Comparison of ENCODE assay signal across 14 cellular contexts in genomic region chr22:50476819-50477344, GRCh38. TPM values are rescaled to one million over a fixed set of nuclear protein-coding genes. Genes with fewer than 3 reads are reported as not detected.
A peak's percentile ranks its signal among the peaks of the same experiment; 100 is the strongest.
DNase-seq lines count a peak whose midpoint lies in the region; ATAC-seq and TF ChIP-seq lines count a peak whose summit lies in the region.
"Had no signal": no experiment of that assay in that cellular context is flagged by ENCODE, and none has a peak within 500 bp of the region (broad histone marks: within the 10 kb centered on the region; RNA-seq: fewer than 3 reads in every experiment).

No MANE protein-coding gene starts in this region.

- in situ Hi-C loops in GM13977 (cut with MboI; ENCODE audit: low pct_unique_long_range_greater_than_20kb, low sequenced_read_pairs, unreplicated experiment): no loop called here

- no peak overlapping the region for H3K4me3 ChIP-seq in CD4-positive, CD25-positive, alpha-beta regulatory T cell (ENCODE audit: low read depth, low read length)
- H3K4me3 ChIP-seq: skin epidermis had no signal

- CTCF ChIA-PET in activated CD4-positive, alpha-beta memory T cell treated with anti-CD3 and anti-CD28 coated beads for 36 hours (lab: Charles Lee): interaction anchor here (1.3 kb wide), 1 partner anchor 21 kb away, joined by 3 read pairs; no protein-coding TSS in a partner anchor

- no peak for DNase-seq in CD4-positive, CD25-positive, alpha-beta regulatory T cell
- DNase-seq in DMS79 treated with DMSO at 0.1 percent for 48 hours (lab: John Stamatoyannopoulos, UW) (peak; percentile 11), naive B cell (no peak), GM13977 (ENCODE audit: low spot score) (no peak), SK-N-DZ (ENCODE audit: low spot score) (no peak), SIG-M5 (lab: John Stamatoyannopoulos, UW) (no peak)
- DNase-seq in activated CD4-positive, alpha-beta memory T cell treated with anti-CD3 and anti-CD28 coated beads for 36 hours: no peak
- DNase-seq: kidney glomerular epithelial cell, MV-4-11, NCI-H526 treated with DMSO at 0.1 percent for 48 hours had no signal

- no peak for TF ChIP-seq CTCF in GM13977 (IDR thresholded peaks at IDR 0.05; ENCODE audit: extremely low read depth, insufficient read depth, missing control alignments)

- H3K36me3 ChIP-seq in CD4-positive, CD25-positive, alpha-beta regulatory T cell (ENCODE audit: control insufficient read depth, insufficient read depth, low read length): no peaks in the 10 kb centered on the region

- no peaks in the 10 kb centered on the region for H3K9me3 ChIP-seq in CD4-positive, CD25-positive, alpha-beta regulatory T cell (ENCODE audit: control insufficient read depth in 2 of 2, low read length in 2 of 2)

- H3K27ac Mint-ChIP-seq in CD4-positive, CD25-positive, alpha-beta regulatory T cell: peak overlapping the region; percentile 36 to 82 (median 72)
- H3K27ac Mint-ChIP-seq in activated CD4-positive, alpha-beta memory T cell treated with anti-CD3 and anti-CD28 coated beads for 36 hours: no peak overlapping the region
- peak overlapping the region in 4 of 6 donors; percentile 36 to 91 (median 62) for H3K27ac Mint-ChIP-seq in naive B cell

- no peaks in the 10 kb centered on the region for H3K27me3 ChIP-seq in CD4-positive, CD25-positive, alpha-beta regulatory T cell (ENCODE audit: control insufficient read depth, insufficient read depth, low read length)

- no peak for ATAC-seq in CD4-positive, CD25-positive, alpha-beta regulatory T cell (ENCODE audit: low read depth in 2 of 2)
- ATAC-seq in naive B cell (ENCODE audit: low read depth in 2 of 2): no peak

- H3K4me1 ChIP-seq in CD4-positive, CD25-positive, alpha-beta regulatory T cell (ENCODE audit: control insufficient read depth, insufficient read depth, low read length, poor library complexity, severe bottlenecking): peaks cover 41% of the 10 kb centered on the region

- peak overlapping the region; percentile 76 to 91 (median 80) for H3K4me3 Mint-ChIP-seq in CD4-positive, CD25-positive, alpha-beta regulatory T cell
- H3K4me3 Mint-ChIP-seq in activated CD4-positive, alpha-beta memory T cell treated with anti-CD3 and anti-CD28 coated beads for 36 hours: peak overlapping the region; percentile 22
- H3K4me3 Mint-ChIP-seq in naive B cell: peak overlapping the region; percentile 53 to 90 (median 75)

- no peaks in the 10 kb centered on the region for H3K9me3 Mint-ChIP-seq in CD4-positive, CD25-positive, alpha-beta regulatory T cell
- no peaks in the 10 kb centered on the region for H3K9me3 Mint-ChIP-seq in activated CD4-positive, alpha-beta memory T cell treated with anti-CD3 and anti-CD28 coated beads for 36 hours
- peaks cover 0 to 2% (median 0%) of the 10 kb centered on the region in 7 donors for H3K9me3 Mint-ChIP-seq in naive B cell

- peaks cover 21% of the 10 kb centered on the region for H3K27me3 Mint-ChIP-seq in CD4-positive, CD25-positive, alpha-beta regulatory T cell
- H3K27me3 Mint-ChIP-seq in activated CD4-positive, alpha-beta memory T cell treated with anti-CD3 and anti-CD28 coated beads for 36 hours: peaks cover 3% of the 10 kb centered on the region
- peaks cover 0 to 9% (median 6%) of the 10 kb centered on the region in 3 donors for H3K27me3 Mint-ChIP-seq in naive B cell

- H3K4me1 Mint-ChIP-seq in CD4-positive, CD25-positive, alpha-beta regulatory T cell: peaks cover 0 to 39% (median 23%) of the 10 kb centered on the region in 4 donors
- H3K4me1 Mint-ChIP-seq in activated CD4-positive, alpha-beta memory T cell treated with anti-CD3 and anti-CD28 coated beads for 36 hours (ENCODE audit: low read depth): peaks cover 31% of the 10 kb centered on the region
- H3K4me1 Mint-ChIP-seq in naive B cell: peaks cover 28 to 44% (median 40%) of the 10 kb centered on the region in 3 donors

- POLR2A ChIA-PET in activated CD4-positive, alpha-beta memory T cell treated with anti-CD3 and anti-CD28 coated beads for 36 hours (lab: Charles Lee): no interaction called here

- peaks cover 5% of the 10 kb centered on the region for H3K36me3 Mint-ChIP-seq in CD4-positive, CD25-positive, alpha-beta regulatory T cell
- no peaks in the 10 kb centered on the region for H3K36me3 Mint-ChIP-seq in activated CD4-positive, alpha-beta memory T cell treated with anti-CD3 and anti-CD28 coated beads for 36 hours
- no peaks in the 10 kb centered on the region for H3K36me3 Mint-ChIP-seq in naive B cell

- intact Hi-C loops in activated CD4-positive, alpha-beta memory T cell treated with anti-CD3 and anti-CD28 coated beads for 36 hours (cut with micrococcal nuclease): no loop called here

- H3K27ac ChIP-seq in CD4-positive, CD25-positive, alpha-beta regulatory T cell (ENCODE audit: insufficient read depth, low read length, poor library complexity, severe bottlenecking): no peak overlapping the region
- H3K27ac ChIP-seq: skin epidermis had no signal

RNA-seq across cellular contexts. Expression of gene SBF1, which starts 2.0 kb away (rescaled TPM):
- 220 TPM for total RNA-seq in CD4-positive, CD25-positive, alpha-beta regulatory T cell
- polyA plus RNA-seq in CD4-positive, CD25-positive, alpha-beta regulatory T cell: 10 to 100 TPM; 16.2 to 29.7 (median 17.6) TPM
- 100 to 1,000 TPM; 110 to 112 TPM for total RNA-seq in activated CD4-positive, alpha-beta memory T cell treated with anti-CD3 and anti-CD28 coated beads for 36 hours
- polyA plus RNA-seq in naive B cell (ENCODE audit: low read depth in 6 of 6): 10 to 100 TPM in 4 of 6 donors, 1 to 10 TPM in 2; 6.9 to 26.6 (median 11.4) TPM
- 57.7 and 65.4 TPM in 2 replicates for polyA plus RNA-seq in SK-N-DZ (2014; cell fraction: cytosol; rRNA removed)
- polyA plus RNA-seq in SK-N-DZ (2014; cell fraction: nucleus; rRNA removed): 163 and 197 TPM in 2 replicates

RNA-seq across cellular contexts. Expression of gene ADM2, which starts 4.5 kb away (rescaled TPM):
- 1.9 TPM for total RNA-seq in CD4-positive, CD25-positive, alpha-beta regulatory T cell
- polyA plus RNA-seq in CD4-positive, CD25-positive, alpha-beta regulatory T cell: under 1 TPM; 0.06 to 0.95 (median 0.28) TPM
- 1 to 10 TPM; 7.3 to 7.4 TPM for total RNA-seq in activated CD4-positive, alpha-beta memory T cell treated with anti-CD3 and anti-CD28 coated beads for 36 hours
- under 1 TPM in 3 of 6 donors, not detected in 3; 0.08 to 0.86 (median 0.20) TPM for polyA plus RNA-seq in naive B cell (ENCODE audit: low read depth in 6 of 6)
- polyA plus RNA-seq in SK-N-DZ (2014; cell fraction: cytosol; rRNA removed): 0.09 and 0.17 TPM in 2 replicates
- polyA plus RNA-seq in SK-N-DZ (2014; cell fraction: nucleus; rRNA removed): 0.08 and 0.36 TPM in 2 replicates
- polyA plus RNA-seq: neural cell had no signal

RNA-seq across cellular contexts. Expression of gene MIOX, which starts 9.8 kb away (rescaled TPM):
- total RNA-seq in CD4-positive, CD25-positive, alpha-beta regulatory T cell: not detected
- polyA plus RNA-seq in CD4-positive, CD25-positive, alpha-beta regulatory T cell: not detected
- total RNA-seq in activated CD4-positive, alpha-beta memory T cell treated with anti-CD3 and anti-CD28 coated beads for 36 hours: under 1 TPM; 0.39 to 0.59 TPM
- not detected for polyA plus RNA-seq in naive B cell (ENCODE audit: low read depth in 6 of 6)
- 0.44 TPM in 1 of 2 replicates, not detected in the other for polyA plus RNA-seq in SK-N-DZ (2014; cell fraction: cytosol; rRNA removed)
- 1.1 TPM in 1 of 2 replicates, not detected in the other for polyA plus RNA-seq in SK-N-DZ (2014; cell fraction: nucleus; rRNA removed)
- total RNA-seq: HT1080, temporal lobe had no signal
- polyA plus RNA-seq: neural cell had no signal

RNA-seq across cellular contexts. Expression of gene LMF2, which starts 30.6 kb away (rescaled TPM):
- 113 TPM for total RNA-seq in CD4-positive, CD25-positive, alpha-beta regulatory T cell
- 10 to 100 TPM; 21.5 to 24.2 (median 21.7) TPM for polyA plus RNA-seq in CD4-positive, CD25-positive, alpha-beta regulatory T cell
- 10 to 100 TPM; 62.1 to 63.8 TPM for total RNA-seq in activated CD4-positive, alpha-beta memory T cell treated with anti-CD3 and anti-CD28 coated beads for 36 hours
- polyA plus RNA-seq in naive B cell (ENCODE audit: low read depth in 6 of 6): 10 to 100 TPM in 3 of 6 donors, 1 to 10 TPM in 3; 6.4 to 20.9 (median 10.1) TPM
- 22.3 and 32.0 TPM in 2 replicates for polyA plus RNA-seq in SK-N-DZ (2014; cell fraction: cytosol; rRNA removed)
- 426 and 427 TPM in 2 replicates for polyA plus RNA-seq in SK-N-DZ (2014; cell fraction: nucleus; rRNA removed)

RNA-seq across cellular contexts. Expression of gene NCAPH2, which starts 31.1 kb away (rescaled TPM):
- total RNA-seq in CD4-positive, CD25-positive, alpha-beta regulatory T cell: 112 TPM
- polyA plus RNA-seq in CD4-positive, CD25-positive, alpha-beta regulatory T cell: 10 to 100 TPM; 35.8 to 43.6 (median 39.8) TPM
- 100 to 1,000 TPM; 134 to 138 TPM for total RNA-seq in activated CD4-positive, alpha-beta memory T cell treated with anti-CD3 and anti-CD28 coated beads for 36 hours
- 10 to 100 TPM; 33.9 to 43.3 (median 37.6) TPM for polyA plus RNA-seq in naive B cell (ENCODE audit: low read depth in 6 of 6)
- polyA plus RNA-seq in SK-N-DZ (2014; cell fraction: cytosol; rRNA removed): 120 and 139 TPM in 2 replicates
- polyA plus RNA-seq in SK-N-DZ (2014; cell fraction: nucleus; rRNA removed): 392 and 416 TPM in 2 replicates

Comparison
In these comparisons a context has a peak if more than half of its experiments do, and no peak if none do; other contexts are left out.
1. H3K4me3 Mint-ChIP-seq: peak in every context shown above with its lines; median percentile 80 in CD4-positive, CD25-positive, alpha-beta regulatory T cell; 75 in naive B cell; 22 in activated CD4-positive, alpha-beta memory T cell treated with anti-CD3 and anti-CD28 coated beads for 36 hours.